2 cellular contexts compared by ENCODE assay signal in the genomic region with DNA sequence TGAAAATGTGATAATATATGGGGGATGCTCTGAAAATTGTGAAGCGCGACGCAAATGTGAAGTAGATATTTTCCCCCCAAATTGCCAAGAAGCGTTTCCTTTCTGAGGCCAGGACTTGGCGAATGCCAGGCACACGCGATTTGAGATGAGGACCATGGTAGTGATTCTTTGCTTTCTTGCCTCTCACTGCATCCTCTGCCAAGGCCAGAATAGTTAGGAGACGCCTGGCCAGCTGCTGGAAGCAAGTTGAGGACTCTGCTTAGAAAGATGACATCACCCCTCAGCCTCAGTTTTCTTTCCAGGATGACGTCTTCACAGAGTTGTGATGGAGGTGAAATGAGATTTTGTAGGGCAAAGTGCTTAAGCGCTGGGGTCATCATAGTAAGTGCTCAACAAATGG.
TF ChIP-seq lines count a peak whose summit lies in the region.

No MANE protein-coding gene starts in this region.

TF ChIP-seq in SK-N-SH treated with all-trans-retinoic acid at 6 μM for 48 hours, 23 proteins besides CTCF, POLR2A, EP300 and RAD21 (continued from another document):
- TF ChIP-seq GLIS3 (CRISPR knock-in tag; IDR thresholded peaks at IDR 0.05) = no peak
- no peak for TF ChIP-seq BACH2 (CRISPR knock-in tag; IDR thresholded peaks at IDR 0.05; ENCODE audit: borderline replicate concordance)
- no peak for TF ChIP-seq TCF4 (CRISPR knock-in tag; IDR thresholded peaks at IDR 0.05; ENCODE audit: borderline replicate concordance)
- TF ChIP-seq OSR1 (CRISPR knock-in tag; IDR thresholded peaks at IDR 0.05) = no peak
- no peak for TF ChIP-seq ZNF70 (CRISPR knock-in tag; IDR thresholded peaks at IDR 0.05)
- TF ChIP-seq ZNF565 (CRISPR knock-in tag; conservative IDR thresholded peaks at IDR 0.05; ENCODE audit: low read depth) = no peak
- TF ChIP-seq ZFP30 (CRISPR knock-in tag; IDR thresholded peaks at IDR 0.05) = no peak
- no peak for TF ChIP-seq CSDC2 (CRISPR knock-in tag; IDR thresholded peaks at IDR 0.05)
- TF ChIP-seq ISL1 (CRISPR knock-in tag; IDR thresholded peaks at IDR 0.05) = no peak
- no peak for TF ChIP-seq ZNF8 (CRISPR knock-in tag; IDR thresholded peaks at IDR 0.05)
- TF ChIP-seq ESRRG (CRISPR knock-in tag; IDR thresholded peaks at IDR 0.05) = no peak
- TF ChIP-seq SNAI2 (CRISPR knock-in tag; IDR thresholded peaks at IDR 0.05) = no peak
- TF ChIP-seq, protein P1, sequence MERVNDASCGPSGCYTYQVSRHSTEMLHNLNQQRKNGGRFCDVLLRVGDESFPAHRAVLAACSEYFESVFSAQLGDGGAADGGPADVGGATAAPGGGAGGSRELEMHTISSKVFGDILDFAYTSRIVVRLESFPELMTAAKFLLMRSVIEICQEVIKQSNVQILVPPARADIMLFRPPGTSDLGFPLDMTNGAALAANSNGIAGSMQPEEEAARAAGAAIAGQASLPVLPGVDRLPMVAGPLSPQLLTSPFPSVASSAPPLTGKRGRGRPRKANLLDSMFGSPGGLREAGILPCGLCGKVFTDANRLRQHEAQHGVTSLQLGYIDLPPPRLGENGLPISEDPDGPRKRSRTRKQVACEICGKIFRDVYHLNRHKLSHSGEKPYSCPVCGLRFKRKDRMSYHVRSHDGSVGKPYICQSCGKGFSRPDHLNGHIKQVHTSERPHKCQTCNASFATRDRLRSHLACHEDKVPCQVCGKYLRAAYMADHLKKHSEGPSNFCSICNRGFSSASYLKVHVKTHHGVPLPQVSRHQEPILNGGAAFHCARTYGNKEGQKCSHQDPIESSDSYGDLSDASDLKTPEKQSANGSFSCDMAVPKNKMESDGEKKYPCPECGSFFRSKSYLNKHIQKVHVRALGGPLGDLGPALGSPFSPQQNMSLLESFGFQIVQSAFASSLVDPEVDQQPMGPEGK (CRISPR knock-in tag; IDR thresholded peaks at IDR 0.05; ENCODE audit: borderline replicate concordance) = no peak
- TF ChIP-seq, protein P2, sequence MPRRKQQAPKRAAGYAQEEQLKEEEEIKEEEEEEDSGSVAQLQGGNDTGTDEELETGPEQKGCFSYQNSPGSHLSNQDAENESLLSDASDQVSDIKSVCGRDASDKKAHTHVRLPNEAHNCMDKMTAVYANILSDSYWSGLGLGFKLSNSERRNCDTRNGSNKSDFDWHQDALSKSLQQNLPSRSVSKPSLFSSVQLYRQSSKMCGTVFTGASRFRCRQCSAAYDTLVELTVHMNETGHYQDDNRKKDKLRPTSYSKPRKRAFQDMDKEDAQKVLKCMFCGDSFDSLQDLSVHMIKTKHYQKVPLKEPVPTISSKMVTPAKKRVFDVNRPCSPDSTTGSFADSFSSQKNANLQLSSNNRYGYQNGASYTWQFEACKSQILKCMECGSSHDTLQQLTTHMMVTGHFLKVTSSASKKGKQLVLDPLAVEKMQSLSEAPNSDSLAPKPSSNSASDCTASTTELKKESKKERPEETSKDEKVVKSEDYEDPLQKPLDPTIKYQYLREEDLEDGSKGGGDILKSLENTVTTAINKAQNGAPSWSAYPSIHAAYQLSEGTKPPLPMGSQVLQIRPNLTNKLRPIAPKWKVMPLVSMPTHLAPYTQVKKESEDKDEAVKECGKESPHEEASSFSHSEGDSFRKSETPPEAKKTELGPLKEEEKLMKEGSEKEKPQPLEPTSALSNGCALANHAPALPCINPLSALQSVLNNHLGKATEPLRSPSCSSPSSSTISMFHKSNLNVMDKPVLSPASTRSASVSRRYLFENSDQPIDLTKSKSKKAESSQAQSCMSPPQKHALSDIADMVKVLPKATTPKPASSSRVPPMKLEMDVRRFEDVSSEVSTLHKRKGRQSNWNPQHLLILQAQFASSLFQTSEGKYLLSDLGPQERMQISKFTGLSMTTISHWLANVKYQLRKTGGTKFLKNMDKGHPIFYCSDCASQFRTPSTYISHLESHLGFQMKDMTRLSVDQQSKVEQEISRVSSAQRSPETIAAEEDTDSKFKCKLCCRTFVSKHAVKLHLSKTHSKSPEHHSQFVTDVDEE (CRISPR knock-in tag; IDR thresholded peaks at IDR 0.05) = no peak
- TF ChIP-seq, protein P3, sequence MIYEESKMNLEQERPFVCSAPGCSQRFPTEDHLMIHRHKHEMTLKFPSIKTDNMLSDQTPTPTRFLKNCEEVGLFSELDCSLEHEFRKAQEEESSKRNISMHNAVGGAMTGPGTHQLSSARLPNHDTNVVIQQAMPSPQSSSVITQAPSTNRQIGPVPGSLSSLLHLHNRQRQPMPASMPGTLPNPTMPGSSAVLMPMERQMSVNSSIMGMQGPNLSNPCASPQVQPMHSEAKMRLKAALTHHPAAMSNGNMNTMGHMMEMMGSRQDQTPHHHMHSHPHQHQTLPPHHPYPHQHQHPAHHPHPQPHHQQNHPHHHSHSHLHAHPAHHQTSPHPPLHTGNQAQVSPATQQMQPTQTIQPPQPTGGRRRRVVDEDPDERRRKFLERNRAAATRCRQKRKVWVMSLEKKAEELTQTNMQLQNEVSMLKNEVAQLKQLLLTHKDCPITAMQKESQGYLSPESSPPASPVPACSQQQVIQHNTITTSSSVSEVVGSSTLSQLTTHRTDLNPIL (CRISPR knock-in tag; IDR thresholded peaks at IDR 0.05; ENCODE audit: low read depth) = no peak
- TF ChIP-seq PPARA (CRISPR knock-in tag; IDR thresholded peaks at IDR 0.05; ENCODE audit: borderline replicate concordance) = no peak
- TF ChIP-seq TOX (CRISPR knock-in tag; IDR thresholded peaks at IDR 0.05; ENCODE audit: borderline replicate concordance) = no peak
TF ChIP-seq in SK-N-SH treated with all-trans-retinoic acid at 6 μM for 48 hours: peak in this region for 0.

TF ChIP-seq in SK-N-SH, 30 proteins besides CTCF, POLR2A, EP300 and RAD21 (continued from another document):
- no peak for TF ChIP-seq FOXM1 (IDR thresholded peaks at IDR 0.05; ENCODE audit: low read depth)
- TF ChIP-seq, protein P4, sequence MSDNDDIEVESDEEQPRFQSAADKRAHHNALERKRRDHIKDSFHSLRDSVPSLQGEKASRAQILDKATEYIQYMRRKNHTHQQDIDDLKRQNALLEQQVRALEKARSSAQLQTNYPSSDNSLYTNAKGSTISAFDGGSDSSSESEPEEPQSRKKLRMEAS (IDR thresholded peaks at IDR 0.05; ENCODE audit: low read depth) = no peak
- TF ChIP-seq, protein P5, sequence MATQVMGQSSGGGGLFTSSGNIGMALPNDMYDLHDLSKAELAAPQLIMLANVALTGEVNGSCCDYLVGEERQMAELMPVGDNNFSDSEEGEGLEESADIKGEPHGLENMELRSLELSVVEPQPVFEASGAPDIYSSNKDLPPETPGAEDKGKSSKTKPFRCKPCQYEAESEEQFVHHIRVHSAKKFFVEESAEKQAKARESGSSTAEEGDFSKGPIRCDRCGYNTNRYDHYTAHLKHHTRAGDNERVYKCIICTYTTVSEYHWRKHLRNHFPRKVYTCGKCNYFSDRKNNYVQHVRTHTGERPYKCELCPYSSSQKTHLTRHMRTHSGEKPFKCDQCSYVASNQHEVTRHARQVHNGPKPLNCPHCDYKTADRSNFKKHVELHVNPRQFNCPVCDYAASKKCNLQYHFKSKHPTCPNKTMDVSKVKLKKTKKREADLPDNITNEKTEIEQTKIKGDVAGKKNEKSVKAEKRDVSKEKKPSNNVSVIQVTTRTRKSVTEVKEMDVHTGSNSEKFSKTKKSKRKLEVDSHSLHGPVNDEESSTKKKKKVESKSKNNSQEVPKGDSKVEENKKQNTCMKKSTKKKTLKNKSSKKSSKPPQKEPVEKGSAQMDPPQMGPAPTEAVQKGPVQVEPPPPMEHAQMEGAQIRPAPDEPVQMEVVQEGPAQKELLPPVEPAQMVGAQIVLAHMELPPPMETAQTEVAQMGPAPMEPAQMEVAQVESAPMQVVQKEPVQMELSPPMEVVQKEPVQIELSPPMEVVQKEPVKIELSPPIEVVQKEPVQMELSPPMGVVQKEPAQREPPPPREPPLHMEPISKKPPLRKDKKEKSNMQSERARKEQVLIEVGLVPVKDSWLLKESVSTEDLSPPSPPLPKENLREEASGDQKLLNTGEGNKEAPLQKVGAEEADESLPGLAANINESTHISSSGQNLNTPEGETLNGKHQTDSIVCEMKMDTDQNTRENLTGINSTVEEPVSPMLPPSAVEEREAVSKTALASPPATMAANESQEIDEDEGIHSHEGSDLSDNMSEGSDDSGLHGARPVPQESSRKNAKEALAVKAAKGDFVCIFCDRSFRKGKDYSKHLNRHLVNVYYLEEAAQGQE (IDR thresholded peaks at IDR 0.05; ENCODE audit: low read depth, low read length) = no peak
- TF ChIP-seq ELF1 (IDR thresholded peaks at IDR 0.05) = no peak
- no peak for TF ChIP-seq EZH2phosphoT487 (IDR thresholded peaks at IDR 0.05; ENCODE audit: borderline replicate concordance, low read depth)
- TF ChIP-seq, protein P6, sequence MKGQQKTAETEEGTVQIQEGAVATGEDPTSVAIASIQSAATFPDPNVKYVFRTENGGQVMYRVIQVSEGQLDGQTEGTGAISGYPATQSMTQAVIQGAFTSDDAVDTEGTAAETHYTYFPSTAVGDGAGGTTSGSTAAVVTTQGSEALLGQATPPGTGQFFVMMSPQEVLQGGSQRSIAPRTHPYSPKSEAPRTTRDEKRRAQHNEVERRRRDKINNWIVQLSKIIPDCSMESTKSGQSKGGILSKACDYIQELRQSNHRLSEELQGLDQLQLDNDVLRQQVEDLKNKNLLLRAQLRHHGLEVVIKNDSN (IDR thresholded peaks at IDR 0.05; ENCODE audit: borderline replicate concordance, low read depth) = no peak
- no peak for TF ChIP-seq TEAD4 (IDR thresholded peaks at IDR 0.05; ENCODE audit: borderline replicate concordance, insufficient read depth)
- no peak for TF ChIP-seq RXRA (IDR thresholded peaks at IDR 0.05; ENCODE audit: borderline replicate concordance, low read depth)
- no peak for TF ChIP-seq TCF12 (IDR thresholded peaks at IDR 0.05)
- no peak for TF ChIP-seq TAF1 (IDR thresholded peaks at IDR 0.05; ENCODE audit: borderline replicate concordance, low read depth, low read length)
- TF ChIP-seq NRF1 (IDR thresholded peaks at IDR 0.05; ENCODE audit: low read depth, low read length) = no peak
